Comparison of ENCODE assay signal across 11 cellular contexts in the genomic region with DNA sequence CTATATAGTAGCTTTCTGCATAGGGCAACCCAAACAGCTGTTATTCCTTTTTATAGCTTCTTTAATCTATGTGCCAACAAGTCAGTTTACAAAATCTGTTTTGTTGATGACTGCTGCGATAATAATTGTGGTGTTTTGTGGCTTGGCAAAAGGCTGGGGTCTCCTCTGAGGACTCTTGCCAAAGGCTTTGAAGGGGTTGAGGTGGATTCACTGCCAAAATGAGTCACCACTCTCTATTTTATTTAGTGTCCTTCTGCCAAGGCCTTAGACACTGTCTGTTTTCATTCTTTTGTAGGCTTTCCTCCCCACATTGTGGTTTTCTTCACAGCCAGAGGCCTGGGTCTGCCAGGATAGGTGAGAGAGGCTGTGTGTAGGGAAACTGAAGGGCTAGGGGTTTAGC.
A peak's percentile ranks its signal among the peaks of the same experiment; 100 is the strongest.
DNase-seq lines count a peak whose midpoint lies in the region; ATAC-seq, FAIRE-seq and TF ChIP-seq lines count a peak whose summit lies in the region.
"Had no signal": no experiment of that assay in that cellular context is flagged by ENCODE, and none has a peak within 500 bp of the region (broad histone marks: within the 10 kb centered on the region; RNA-seq: fewer than 3 reads in every experiment).

No MANE protein-coding gene starts in this region.

- TF ChIP-seq CTCF in astrocyte of the spinal cord (IDR thresholded peaks at IDR 0.05; ENCODE audit: low read depth, low read length) (no peak), keratinocyte (optimal IDR thresholded peaks at IDR 0.05 in 1 of 3, IDR thresholded peaks at IDR 0.05 in 1 of 3, conservative IDR thresholded peaks at IDR 0.05 in 1 of 3; ENCODE audit: extremely low read depth in 1 of 3, insufficient read depth in 2 of 3, low read length in 3 of 3) (no peak)

- in situ Hi-C loops in astrocyte of the spinal cord (cut with HindIII; ENCODE audit: low sequenced_read_pairs): no loop called here

- peaks cover 6% of the 10 kb centered on the region for H3K4me1 Mint-ChIP-seq in stimulated activated naive CD8-positive, alpha-beta T cell treated with anti-CD3 and anti-CD28 coated beads, Interleukin-15, amount 100 ng/mL, for 72 hours
- peaks cover 2% of the 10 kb centered on the region for H3K4me1 Mint-ChIP-seq in activated CD8-positive, alpha-beta T cell treated with anti-CD3 and anti-CD28 coated beads, Interleukin-2, amount 10 ng/mL, durations not matched to agents 7 days and 5 days (ENCODE audit: low read depth)

- DNase-seq in stimulated activated naive CD8-positive, alpha-beta T cell treated with anti-CD3 and anti-CD28 coated beads, Interleukin-15, amount 100 ng/mL, for 72 hours: peak in 1 of 2 donors; percentile 10
- DNase-seq in stimulated activated naive CD8-positive, alpha-beta T cell treated with anti-CD3 and anti-CD28 coated beads, Interleukin-15, Interleukin-2, amounts not matched to agents 100 U/mL and 50 U/mL, for 24 hours: no peak
- peak; percentile 93 for DNase-seq in astrocyte of the spinal cord (ENCODE audit: low read depth, low spot score)
- no peak for DNase-seq in keratinocyte (ENCODE audit: low read depth, low spot score)
- DNase-seq in aorta: no peak
- DNase-seq in activated CD8-positive, alpha-beta T cell treated with anti-CD3 and anti-CD28 coated beads, Interleukin-2, amount 10 ng/mL, durations not matched to agents 7 days and 5 days: no peak
- DNase-seq: NCI-H510A treated with DMSO at 0.1 percent for 48 hours; occipital lobe; stimulated activated naive CD4-positive, alpha-beta T cell had no signal

- H3K9me1 ChIP-seq in keratinocyte (ENCODE audit: control insufficient read depth, extremely low read depth, insufficient read depth, low read length): no peaks in the 10 kb centered on the region

- intact Hi-C loops in aorta (cut with DNase I): no loop called here

- H3K4me3 ChIP-seq in astrocyte of the spinal cord (ENCODE audit: low read depth, low read length) (no peak overlapping the region), keratinocyte (ENCODE audit: control insufficient read depth in 2 of 3, extremely low read depth in 1 of 3, insufficient read depth in 2 of 3, low read depth in 1 of 3, low read length in 3 of 3) (no peak overlapping the region), aorta (ENCODE audit: low read length in 2 of 2) (no peak overlapping the region)

- no peaks in the 10 kb centered on the region for H4K20me1 ChIP-seq in keratinocyte (ENCODE audit: control insufficient read depth, extremely low read depth, insufficient read depth, low read length)

- FAIRE-seq in keratinocyte (lab: Jason Lieb, UNC): peak; percentile 51

- CTCF ChIA-PET in activated CD8-positive, alpha-beta T cell treated with anti-CD3 and anti-CD28 coated beads, Interleukin-2, amount 10 ng/mL, durations not matched to agents 7 days and 5 days (lab: Charles Lee): no interaction called here

- peak overlapping the region; percentile 6 for H3K4me2 ChIP-seq in keratinocyte (ENCODE audit: control insufficient read depth, extremely low read depth, insufficient read depth, low read depth, low read length)

- H3K36me3 Mint-ChIP-seq in activated CD8-positive, alpha-beta T cell treated with anti-CD3 and anti-CD28 coated beads, Interleukin-2, amount 10 ng/mL, durations not matched to agents 7 days and 5 days (ENCODE audit: low read depth): no peaks in the 10 kb centered on the region

- H3K9ac ChIP-seq in keratinocyte (ENCODE audit: control insufficient read depth, extremely low read depth, insufficient read depth, low read length): no peak overlapping the region

- no peaks in the 10 kb centered on the region for H3K27me3 Mint-ChIP-seq in stimulated activated naive CD8-positive, alpha-beta T cell treated with anti-CD3 and anti-CD28 coated beads, Interleukin-15, amount 100 ng/mL, for 72 hours
- H3K27me3 Mint-ChIP-seq in activated CD8-positive, alpha-beta T cell treated with anti-CD3 and anti-CD28 coated beads, Interleukin-2, amount 10 ng/mL, durations not matched to agents 7 days and 5 days (ENCODE audit: low read depth): no peaks in the 10 kb centered on the region

- dilution Hi-C loops in keratinocyte (cut with MboI; ENCODE audit: extremely low pct_ligation_motif_present, low sequenced_read_pairs): no loop called here

- no peak overlapping the region for H3K27ac Mint-ChIP-seq in stimulated activated naive CD8-positive, alpha-beta T cell treated with anti-CD3 and anti-CD28 coated beads, Interleukin-15, amount 100 ng/mL, for 72 hours
- H3K27ac Mint-ChIP-seq in activated CD8-positive, alpha-beta T cell treated with anti-CD3 and anti-CD28 coated beads, Interleukin-2, amount 10 ng/mL, durations not matched to agents 7 days and 5 days: no peak overlapping the region

- H3K9me3 ChIP-seq in keratinocyte (ENCODE audit: control insufficient read depth, low read depth, low read length) (no peaks in the 10 kb centered on the region), aorta (ENCODE audit: control insufficient read depth, low read length) (no peaks in the 10 kb centered on the region)

- no peak overlapping the region for H3K4me3 Mint-ChIP-seq in stimulated activated naive CD8-positive, alpha-beta T cell treated with anti-CD3 and anti-CD28 coated beads, Interleukin-15, amount 100 ng/mL, for 72 hours
- no peak overlapping the region for H3K4me3 Mint-ChIP-seq in activated CD8-positive, alpha-beta T cell treated with anti-CD3 and anti-CD28 coated beads, Interleukin-2, amount 10 ng/mL, durations not matched to agents 7 days and 5 days

- no peaks in the 10 kb centered on the region for H3K36me3 ChIP-seq in keratinocyte (ENCODE audit: control insufficient read depth in 2 of 2, extremely low read depth in 1 of 2, insufficient read depth in 2 of 2, low read length in 2 of 2)
- no peaks in the 10 kb centered on the region for H3K36me3 ChIP-seq in aorta (ENCODE audit: control insufficient read depth in 1 of 2, insufficient read depth in 2 of 2, low read length in 1 of 2)

- POLR2A ChIA-PET in activated CD8-positive, alpha-beta T cell treated with anti-CD3 and anti-CD28 coated beads, Interleukin-2, amount 10 ng/mL, durations not matched to agents 7 days and 5 days (lab: Charles Lee): no interaction called here

- H3K27me3 ChIP-seq in keratinocyte (ENCODE audit: control insufficient read depth, extremely low read depth, insufficient read depth, low read length): no peaks in the 10 kb centered on the region
- H3K27me3 ChIP-seq in aorta (ENCODE audit: control insufficient read depth in 1 of 2, insufficient read depth in 2 of 2, low read length in 1 of 2): no peaks in the 10 kb centered on the region

- peak; percentile 61 for ATAC-seq in stimulated activated naive CD8-positive, alpha-beta T cell treated with anti-CD3 and anti-CD28 coated beads, Interleukin-15, amount 100 ng/mL, for 72 hours
- no peak for ATAC-seq in stimulated activated naive CD8-positive, alpha-beta T cell treated with anti-CD3 and anti-CD28 coated beads, Interleukin-15, Interleukin-2, amounts not matched to agents 100 U/mL and 50 U/mL, for 24 hours
- peak; percentile 70 for ATAC-seq in aorta (ENCODE audit: low FRiP score)
- ATAC-seq in GM18517 (IDR thresholded peaks at IDR 0.05; ENCODE audit: unreplicated experiment): no peak
- no peak for ATAC-seq in activated CD8-positive, alpha-beta T cell treated with anti-CD3 and anti-CD28 coated beads, Interleukin-2, amount 10 ng/mL, durations not matched to agents 7 days and 5 days
- no peak for ATAC-seq in HG03196 (IDR thresholded peaks at IDR 0.05; ENCODE audit: unreplicated experiment)

- WGBS in aorta, 2 donors: 4 to 7% methylated on average over 1 of the region's 1 CpG

- peaks cover 18% of the 10 kb centered on the region for H3K4me1 ChIP-seq in keratinocyte (ENCODE audit: control insufficient read depth, extremely low read depth, insufficient read depth, low read length)
- H3K4me1 ChIP-seq in aorta (ENCODE audit: control insufficient read depth in 1 of 2, insufficient read depth in 2 of 2, low read length in 2 of 2): peaks cover 2 to 11% of the 10 kb centered on the region in 2 donors

- H3K27ac ChIP-seq in keratinocyte (ENCODE audit: control insufficient read depth, insufficient read depth, low read length): no peak overlapping the region
- H3K27ac ChIP-seq in aorta (ENCODE audit: low read depth in 1 of 2, low read length in 2 of 2): peak overlapping the region; percentile 14 to 68

- H2AFZ ChIP-seq in keratinocyte (ENCODE audit: control insufficient read depth, low read length): no peak overlapping the region

- no peaks in the 10 kb centered on the region for H3K9me3 Mint-ChIP-seq in stimulated activated naive CD8-positive, alpha-beta T cell treated with anti-CD3 and anti-CD28 coated beads, Interleukin-15, amount 100 ng/mL, for 72 hours
- no peaks in the 10 kb centered on the region for H3K9me3 Mint-ChIP-seq in activated CD8-positive, alpha-beta T cell treated with anti-CD3 and anti-CD28 coated beads, Interleukin-2, amount 10 ng/mL, durations not matched to agents 7 days and 5 days (ENCODE audit: insufficient read depth)

- H3K79me2 ChIP-seq in keratinocyte (ENCODE audit: control insufficient read depth, insufficient read depth, low read length): no peaks in the 10 kb centered on the region

Comparison
In these comparisons a context has a peak if more than half of its experiments do, and no peak if none do; other contexts are left out.
1. ATAC-seq: peak in stimulated activated naive CD8-positive, alpha-beta T cell treated with anti-CD3 and anti-CD28 coated beads, Interleukin-15, amount 100 ng/mL, for 72 hours (single experiment) and aorta (single experiment); none in stimulated activated naive CD8-positive, alpha-beta T cell treated with anti-CD3 and anti-CD28 coated beads, Interleukin-15, Interleukin-2, amounts not matched to agents 100 U/mL and 50 U/mL, for 24 hours (single experiment), GM18517 (single experiment), activated CD8-positive, alpha-beta T cell treated with anti-CD3 and anti-CD28 coated beads, Interleukin-2, amount 10 ng/mL, durations not matched to agents 7 days and 5 days (single experiment) and HG03196 (single experiment).